In the genomic region with DNA sequence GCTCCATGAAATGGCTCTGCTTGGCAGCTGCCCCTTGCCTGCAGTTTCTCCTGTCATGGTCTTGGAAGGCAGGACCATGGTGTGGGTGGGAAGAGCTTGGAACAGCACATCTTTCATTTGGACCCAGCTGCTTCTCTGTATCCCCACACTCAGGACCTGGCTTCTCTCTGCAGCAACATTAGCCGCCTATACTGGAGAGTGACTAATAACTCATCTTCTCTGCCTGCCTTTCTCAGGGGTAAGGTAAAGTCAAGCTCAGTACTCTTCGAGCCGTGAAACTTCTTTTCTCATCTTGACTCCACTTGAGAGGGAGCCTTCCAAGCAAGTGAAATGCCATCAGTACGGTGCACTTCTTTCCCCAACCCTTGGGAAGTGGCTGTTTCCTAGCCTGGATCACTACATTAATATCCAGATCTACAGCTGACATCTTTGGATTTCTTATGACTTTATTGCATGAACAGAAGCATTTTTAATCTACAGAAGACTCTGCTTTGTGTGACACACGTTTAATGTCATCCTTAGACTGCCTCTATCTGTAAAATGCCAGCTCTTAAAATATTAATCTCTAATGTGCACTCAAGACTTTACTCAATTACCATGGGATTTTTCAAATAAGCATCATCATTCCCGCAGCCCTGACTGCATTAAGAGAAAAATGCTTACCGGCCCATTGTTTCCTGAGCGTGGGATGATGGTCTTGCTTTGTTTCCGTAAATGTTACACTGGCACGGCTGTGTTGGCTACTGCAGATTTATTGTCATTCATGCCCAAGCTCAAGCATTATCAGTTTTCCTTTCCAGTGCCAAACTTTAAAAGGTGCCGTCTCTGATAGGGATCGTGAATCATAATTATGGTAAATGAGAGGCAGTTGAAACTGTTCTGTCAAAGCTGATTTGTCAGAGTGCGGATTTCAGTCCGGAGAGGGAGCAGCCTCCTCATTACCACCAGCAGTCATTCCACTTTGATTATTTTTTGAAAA, we compare ENCODE assay signal across 1 cellular context.
A peak's percentile ranks its signal among the peaks of the same experiment; 100 is the strongest.
TF ChIP-seq lines count a peak whose summit lies in the region.

No MANE protein-coding gene starts in this region.

TF ChIP-seq in SK-N-SH, 30 proteins besides CTCF, POLR2A, EP300 and RAD21 (continued from another document):
- TF ChIP-seq, protein P1, sequence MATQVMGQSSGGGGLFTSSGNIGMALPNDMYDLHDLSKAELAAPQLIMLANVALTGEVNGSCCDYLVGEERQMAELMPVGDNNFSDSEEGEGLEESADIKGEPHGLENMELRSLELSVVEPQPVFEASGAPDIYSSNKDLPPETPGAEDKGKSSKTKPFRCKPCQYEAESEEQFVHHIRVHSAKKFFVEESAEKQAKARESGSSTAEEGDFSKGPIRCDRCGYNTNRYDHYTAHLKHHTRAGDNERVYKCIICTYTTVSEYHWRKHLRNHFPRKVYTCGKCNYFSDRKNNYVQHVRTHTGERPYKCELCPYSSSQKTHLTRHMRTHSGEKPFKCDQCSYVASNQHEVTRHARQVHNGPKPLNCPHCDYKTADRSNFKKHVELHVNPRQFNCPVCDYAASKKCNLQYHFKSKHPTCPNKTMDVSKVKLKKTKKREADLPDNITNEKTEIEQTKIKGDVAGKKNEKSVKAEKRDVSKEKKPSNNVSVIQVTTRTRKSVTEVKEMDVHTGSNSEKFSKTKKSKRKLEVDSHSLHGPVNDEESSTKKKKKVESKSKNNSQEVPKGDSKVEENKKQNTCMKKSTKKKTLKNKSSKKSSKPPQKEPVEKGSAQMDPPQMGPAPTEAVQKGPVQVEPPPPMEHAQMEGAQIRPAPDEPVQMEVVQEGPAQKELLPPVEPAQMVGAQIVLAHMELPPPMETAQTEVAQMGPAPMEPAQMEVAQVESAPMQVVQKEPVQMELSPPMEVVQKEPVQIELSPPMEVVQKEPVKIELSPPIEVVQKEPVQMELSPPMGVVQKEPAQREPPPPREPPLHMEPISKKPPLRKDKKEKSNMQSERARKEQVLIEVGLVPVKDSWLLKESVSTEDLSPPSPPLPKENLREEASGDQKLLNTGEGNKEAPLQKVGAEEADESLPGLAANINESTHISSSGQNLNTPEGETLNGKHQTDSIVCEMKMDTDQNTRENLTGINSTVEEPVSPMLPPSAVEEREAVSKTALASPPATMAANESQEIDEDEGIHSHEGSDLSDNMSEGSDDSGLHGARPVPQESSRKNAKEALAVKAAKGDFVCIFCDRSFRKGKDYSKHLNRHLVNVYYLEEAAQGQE (IDR thresholded peaks at IDR 0.05; ENCODE audit: low read depth, low read length), result no peak
- TF ChIP-seq FOXM1 (IDR thresholded peaks at IDR 0.05; ENCODE audit: low read depth) (no peak), ELF1 (IDR thresholded peaks at IDR 0.05) (no peak), NFIC (IDR thresholded peaks at IDR 0.05; ENCODE audit: borderline replicate concordance) (peak; percentile 25; the same call in 1 of the 2 replicates), GATA2 (CRISPR knock-in tag; IDR thresholded peaks at IDR 0.05) (peak; percentile 96), POLR2AphosphoS5 (IDR thresholded peaks at IDR 0.05; ENCODE audit: low read depth, low read length) (no peak; the same call in 1 of the 2 replicates), NRF1 (IDR thresholded peaks at IDR 0.05; ENCODE audit: low read depth, low read length) (no peak), TEAD4 (IDR thresholded peaks at IDR 0.05; ENCODE audit: borderline replicate concordance, insufficient read depth) (peak; percentile 26; the same call in 1 of the 2 replicates), MEF2A (IDR thresholded peaks at IDR 0.05; ENCODE audit: borderline replicate concordance, low read depth) (no peak)
- TF ChIP-seq, protein P2, sequence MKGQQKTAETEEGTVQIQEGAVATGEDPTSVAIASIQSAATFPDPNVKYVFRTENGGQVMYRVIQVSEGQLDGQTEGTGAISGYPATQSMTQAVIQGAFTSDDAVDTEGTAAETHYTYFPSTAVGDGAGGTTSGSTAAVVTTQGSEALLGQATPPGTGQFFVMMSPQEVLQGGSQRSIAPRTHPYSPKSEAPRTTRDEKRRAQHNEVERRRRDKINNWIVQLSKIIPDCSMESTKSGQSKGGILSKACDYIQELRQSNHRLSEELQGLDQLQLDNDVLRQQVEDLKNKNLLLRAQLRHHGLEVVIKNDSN (IDR thresholded peaks at IDR 0.05; ENCODE audit: borderline replicate concordance, low read depth), result no peak
- TF ChIP-seq, protein P3, sequence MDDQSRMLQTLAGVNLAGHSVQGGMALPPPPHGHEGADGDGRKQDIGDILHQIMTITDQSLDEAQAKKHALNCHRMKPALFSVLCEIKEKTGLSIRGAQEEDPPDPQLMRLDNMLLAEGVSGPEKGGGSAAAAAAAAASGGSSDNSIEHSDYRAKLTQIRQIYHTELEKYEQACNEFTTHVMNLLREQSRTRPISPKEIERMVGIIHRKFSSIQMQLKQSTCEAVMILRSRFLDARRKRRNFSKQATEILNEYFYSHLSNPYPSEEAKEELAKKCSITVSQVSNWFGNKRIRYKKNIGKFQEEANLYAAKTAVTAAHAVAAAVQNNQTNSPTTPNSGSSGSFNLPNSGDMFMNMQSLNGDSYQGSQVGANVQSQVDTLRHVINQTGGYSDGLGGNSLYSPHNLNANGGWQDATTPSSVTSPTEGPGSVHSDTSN (IDR thresholded peaks at IDR 0.05), result peak; percentile 69
- TF ChIP-seq, protein P4, sequence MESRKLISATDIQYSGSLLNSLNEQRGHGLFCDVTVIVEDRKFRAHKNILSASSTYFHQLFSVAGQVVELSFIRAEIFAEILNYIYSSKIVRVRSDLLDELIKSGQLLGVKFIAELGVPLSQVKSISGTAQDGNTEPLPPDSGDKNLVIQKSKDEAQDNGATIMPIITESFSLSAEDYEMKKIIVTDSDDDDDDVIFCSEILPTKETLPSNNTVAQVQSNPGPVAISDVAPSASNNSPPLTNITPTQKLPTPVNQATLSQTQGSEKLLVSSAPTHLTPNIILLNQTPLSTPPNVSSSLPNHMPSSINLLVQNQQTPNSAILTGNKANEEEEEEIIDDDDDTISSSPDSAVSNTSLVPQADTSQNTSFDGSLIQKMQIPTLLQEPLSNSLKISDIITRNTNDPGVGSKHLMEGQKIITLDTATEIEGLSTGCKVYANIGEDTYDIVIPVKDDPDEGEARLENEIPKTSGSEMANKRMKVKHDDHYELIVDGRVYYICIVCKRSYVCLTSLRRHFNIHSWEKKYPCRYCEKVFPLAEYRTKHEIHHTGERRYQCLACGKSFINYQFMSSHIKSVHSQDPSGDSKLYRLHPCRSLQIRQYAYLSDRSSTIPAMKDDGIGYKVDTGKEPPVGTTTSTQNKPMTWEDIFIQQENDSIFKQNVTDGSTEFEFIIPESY (IDR thresholded peaks at IDR 0.05; ENCODE audit: borderline replicate concordance, low read depth), result no peak
